12 cellular contexts compared by ENCODE assay signal in genomic region chr9:89623925-89624420, GRCh38. TPM values are rescaled to one million over a fixed set of nuclear protein-coding genes. Genes with fewer than 3 reads are reported as not detected.
DNase-seq lines count a peak whose midpoint lies in the region; ATAC-seq and TF ChIP-seq lines count a peak whose summit lies in the region.
"Had no signal": no experiment of that assay in that cellular context is flagged by ENCODE, and none has a peak within 500 bp of the region (broad histone marks: within the 10 kb centered on the region; RNA-seq: fewer than 3 reads in every experiment).

No MANE protein-coding gene starts in this region.

- H3K27ac ChIP-seq in VCaP (peak overlapping the region; percentile 24; the same call in 1 of the 2 replicates), substantia nigra (ENCODE audit: low read depth, low read length, poor library complexity, severe bottlenecking) (no peak overlapping the region)
- H3K27ac ChIP-seq: 22Rv1 had no signal

- DNase-seq in DMS 273 (lab: John Stamatoyannopoulos, UW; ENCODE audit: unreplicated experiment): peak; percentile 26
- DNase-seq in DMS 273 treated with DMSO at 0.1 percent for 48 hours (lab: John Stamatoyannopoulos, UW): no peak
- DNase-seq in left lobe of liver (ENCODE audit: low spot score): no peak
- peak in 28 of 49 donors; percentile 12 to 70 (median 42) for DNase-seq in substantia nigra (lab: John Stamatoyannopoulos, UW)
- DNase-seq in kidney glomerular epithelial cell (lab: John Stamatoyannopoulos, UW): no peak
- DNase-seq in D341Med (ENCODE audit: low spot score): no peak
- DNase-seq in glomerular visceral epithelial cell (ENCODE audit: extremely low spot score): no peak
- DNase-seq: effector memory CD4-positive, alpha-beta T cell; OCI-M1; stimulated activated CD4-positive, alpha-beta T cell treated with anti-CD3 and anti-CD28 coated beads, Interleukin-15, amount 100 ng/mL, for 24 hours had no signal

- ATAC-seq in left lobe of liver: peak; percentile 27

- TF ChIP-seq CTCF in VCaP (conservative IDR thresholded peaks at IDR 0.05): no peak

RNA-seq across cellular contexts. Expression of gene GADD45G, which starts 19.2 kb away (rescaled TPM):
- total RNA-seq in left lobe of liver: 17.5 TPM

Comparison
In these comparisons a context has a peak if more than half of its experiments do, and no peak if none do; other contexts are left out.
1. DNase-seq: peak in DMS 273 (single experiment) and substantia nigra (28 of 49); none in DMS 273 treated with DMSO at 0.1 percent for 48 hours (single experiment), left lobe of liver (single experiment), kidney glomerular epithelial cell (single experiment), D341Med (single experiment) and glomerular visceral epithelial cell (single experiment).